In genomic region chr19:9793051-9793591, GRCh38 we compare ENCODE assay signal across 8 cellular contexts. TPM values are rescaled to one million over a fixed set of nuclear protein-coding genes. Genes with fewer than 3 reads are reported as not detected.
DNase-seq lines count a peak whose midpoint lies in the region; ATAC-seq and TF ChIP-seq lines count a peak whose summit lies in the region.

No MANE protein-coding gene starts in this region.

- ATAC-seq in GM21526 (IDR thresholded peaks at IDR 0.05; ENCODE audit: low FRiP score, unreplicated experiment) (peak; percentile 8), left ventricle myocardium superior (peak; percentile 27), aorta (ENCODE audit: low FRiP score) (peak; percentile 66), HG02938 (IDR thresholded peaks at IDR 0.05; ENCODE audit: unreplicated experiment) (no peak)

- DNase-seq in RWPE1 (ENCODE audit: low spot score) (no peak), adipocyte (ENCODE audit: low read depth) (peak; percentile 69), left ventricle myocardium superior (peak; percentile 69), renal cortical epithelial cell (ENCODE audit: low read depth) (peak; percentile 23), aorta (peak; percentile 82 to 89), NCI-H226 (no peak)

- POLR2A ChIA-PET in RWPE1 (lab: Yijun Ruan, JAX; ENCODE audit: low non-redundant PET) = no interaction called here

- H3K27ac ChIP-seq in RWPE1 (peak overlapping the region; percentile 80), aorta (ENCODE audit: low read depth in 1 of 2, low read length in 2 of 2) (peak overlapping the region; percentile 18 to 99)

- intact Hi-C loops in left ventricle myocardium superior (cut with micrococcal nuclease) (loop anchor here (10.0 kb wide), 1 partner anchor 168 kb away; the partner anchor contains the start of gene ZNF561), aorta (cut with DNase I) (loop anchor here (2.0 to 10.0 kb wide), 5 partner anchors 26 to 648 kb away; partner anchors contain the start of genes FBXL12 (in 1 of the 2), ZNF266 (in 1 of the 2) and ZNF317 (in 1 of the 2))

- H3K9me3 ChIP-seq in adipocyte (ENCODE audit: control insufficient read depth, low read length) (no peaks in the 10 kb centered on the region), aorta (ENCODE audit: control insufficient read depth, low read length) (no peaks in the 10 kb centered on the region)

- peak overlapping the region; percentile 93 for H3K4me3 ChIP-seq in adipocyte (ENCODE audit: low read length)
- peak overlapping the region; percentile 44 to 60 for H3K4me3 ChIP-seq in aorta (ENCODE audit: low read length in 2 of 2)

- 9 to 10% methylated on average over 38 of the region's 38 CpGs for WGBS in aorta, 2 donors

- H3K27me3 ChIP-seq in adipocyte (replicated peaks; ENCODE audit: control insufficient read depth, insufficient read depth, low read length) (no peaks in the 10 kb centered on the region), aorta (ENCODE audit: control insufficient read depth in 1 of 2, insufficient read depth in 2 of 2, low read length in 1 of 2) (no peaks in the 10 kb centered on the region)

- CTCF ChIA-PET in RWPE1 (lab: Yijun Ruan, JAX) = interaction anchor here (0.7 kb wide), 1 partner anchor 1615 kb away, joined by 4 read pairs; no protein-coding TSS in a partner anchor

- H3K9ac ChIP-seq in adipocyte (ENCODE audit: low read length) = peak overlapping the region; percentile 87

- TF ChIP-seq CTCF in RWPE1 (conservative IDR thresholded peaks at IDR 0.05; ENCODE audit: low read depth) = no peak

- H3K36me3 ChIP-seq in adipocyte (ENCODE audit: control insufficient read depth, insufficient read depth, low read length, severe bottlenecking) (no peaks in the 10 kb centered on the region), aorta (ENCODE audit: control insufficient read depth in 1 of 2, insufficient read depth in 2 of 2, low read length in 1 of 2) (no peaks in the 10 kb centered on the region)

- peaks cover 4% of the 10 kb centered on the region for H3K4me1 ChIP-seq in adipocyte (ENCODE audit: control insufficient read depth, insufficient read depth, low read length)
- H3K4me1 ChIP-seq in aorta (ENCODE audit: control insufficient read depth in 1 of 2, insufficient read depth in 2 of 2, low read length in 2 of 2) = no peaks in the 10 kb centered on the region

RNA-seq across cellular contexts. Expression of gene ZNF846, which starts 24.6 kb away (rescaled TPM):
- total RNA-seq in left ventricle myocardium superior (10.8 TPM), renal cortical epithelial cell (2.1 and 25.8 TPM in 2 replicates), aorta (10 to 100 TPM; 17.4 to 33.0 TPM)
- polyA plus RNA-seq in aorta = 10 to 100 TPM; 13.0 to 20.2 TPM

RNA-seq across cellular contexts. Expression of gene FBXL12, which starts 25.8 kb away (rescaled TPM):
- 11.2 TPM for total RNA-seq in left ventricle myocardium superior
- total RNA-seq in renal cortical epithelial cell = 9.7 and 16.7 TPM in 2 replicates
- 10 to 100 TPM; 29.1 to 29.8 TPM for total RNA-seq in aorta
- 10 to 100 TPM; 11.3 to 43.5 TPM for polyA plus RNA-seq in aorta

RNA-seq across cellular contexts. Expression of gene UBL5, which starts 34.6 kb away (rescaled TPM):
- 580 TPM for total RNA-seq in left ventricle myocardium superior
- total RNA-seq in renal cortical epithelial cell = 229 and 449 TPM in 2 replicates
- total RNA-seq in aorta = 100 to 1,000 TPM; 207 to 220 TPM
- 1,000 to 10,000 TPM in 1 of 2 donors, 100 to 1,000 TPM in 1; 603 to 1,147 TPM for polyA plus RNA-seq in aorta

RNA-seq across cellular contexts. Expression of gene PIN1, which starts 42.0 kb away (rescaled TPM):
- total RNA-seq in left ventricle myocardium superior = 92.8 TPM
- total RNA-seq in renal cortical epithelial cell = 92.3 and 112 TPM in 2 replicates
- total RNA-seq in aorta = 10 to 100 TPM; 45.5 to 45.8 TPM
- 100 to 1,000 TPM; 102 to 154 TPM for polyA plus RNA-seq in aorta

Comparison
In these comparisons a context has a peak if more than half of its experiments do, and no peak if none do; other contexts are left out.
1. DNase-seq: peak in adipocyte (single experiment), left ventricle myocardium superior (single experiment), renal cortical epithelial cell (single experiment) and aorta (2 of 2); none in RWPE1 (single experiment) and NCI-H226 (single experiment).